1 cellular context compared by ENCODE assay signal in genomic region chr1:156639601-156640101, GRCh38.
TF ChIP-seq lines count a peak whose summit lies in the region.

No MANE protein-coding gene starts in this region.

TF ChIP-seq in HepG2, 621 proteins besides CTCF, POLR2A, EP300 and RAD21:
- TF ChIP-seq ZNF749 (CRISPR knock-in tag; IDR thresholded peaks at IDR 0.05; ENCODE audit: borderline replicate concordance) (0 out of 2 replicates have a peak, but pooled peaks have one; percentile 35), KDM2A (CRISPR knock-in tag; IDR thresholded peaks at IDR 0.05; ENCODE audit: borderline replicate concordance, low read depth) (peak; percentile 73), SRSF9 (IDR thresholded peaks at IDR 0.05; ENCODE audit: borderline replicate concordance, insufficient read depth, low read depth, low read length, poor library complexity, severe bottlenecking) (no peak), SSRP1 (CRISPR knock-in tag; IDR thresholded peaks at IDR 0.05) (peak; percentile 17; the same call in 1 of the 2 replicates), AKAP8 (CRISPR knock-in tag; IDR thresholded peaks at IDR 0.05) (peak; percentile 73), ZNF768 (CRISPR knock-in tag; IDR thresholded peaks at IDR 0.05) (0 out of 2 replicates have a peak, but pooled peaks have one; percentile 11), POLR2G (IDR thresholded peaks at IDR 0.05; ENCODE audit: low read depth, low read length) (peak; percentile 41), ZC3H13 (CRISPR knock-in tag; IDR thresholded peaks at IDR 0.05) (peak; percentile 91)
- TF ChIP-seq, protein P1, sequence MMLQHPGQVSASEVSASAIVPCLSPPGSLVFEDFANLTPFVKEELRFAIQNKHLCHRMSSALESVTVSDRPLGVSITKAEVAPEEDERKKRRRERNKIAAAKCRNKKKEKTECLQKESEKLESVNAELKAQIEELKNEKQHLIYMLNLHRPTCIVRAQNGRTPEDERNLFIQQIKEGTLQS (CRISPR knock-in tag; IDR thresholded peaks at IDR 0.05): no peak
